ENCODE assay signal across 7 cellular contexts in genomic region chr17:66129759-66130158, GRCh38.
"Had no signal": no experiment of that assay in that cellular context is flagged by ENCODE, and none has a peak within 500 bp of the region (broad histone marks: within the 10 kb centered on the region; RNA-seq: fewer than 3 reads in every experiment).

No MANE protein-coding gene starts in this region.

- DNase-seq: GM23248, GOT3, H7, KG1 had no signal

- H3K4me3 ChIP-seq: GM23248, HAP-1 had no signal

- H3K27ac ChIP-seq: GM23248 had no signal

- H3K9ac ChIP-seq: GM23248 had no signal

- H3K36me3 ChIP-seq: HAP-1 had no signal

- H2AFZ ChIP-seq: GM23248 had no signal

- H3K4me1 ChIP-seq: HAP-1 had no signal

- H3K9me3 ChIP-seq: HAP-1 had no signal

- ATAC-seq: HCT116 had no signal

- FAIRE-seq: HTR-8/SVneo had no signal
